Comparison of ENCODE assay signal across 13 cellular contexts in genomic region chr2:97951155-97951670, GRCh38. TPM values are rescaled to one million over a fixed set of nuclear protein-coding genes. Genes with fewer than 3 reads are reported as not detected.
DNase-seq lines count a peak whose midpoint lies in the region; ATAC-seq and TF ChIP-seq lines count a peak whose summit lies in the region.
"Had no signal": no experiment of that assay in that cellular context is flagged by ENCODE, and none has a peak within 500 bp of the region (broad histone marks: within the 10 kb centered on the region; RNA-seq: fewer than 3 reads in every experiment).

No MANE protein-coding gene starts in this region.

- H3K14ac ChIP-seq in IMR-90 (replicated peaks; ENCODE audit: low read depth, low read length): peak overlapping the region; percentile 73

- H3K9me3 Mint-ChIP-seq in activated CD4-positive, alpha-beta T cell treated with anti-CD3 and anti-CD28 coated beads, Interleukin-2, amount 10 ng/mL, durations not matched to agents 24 days and 14 days: no peaks in the 10 kb centered on the region
- peaks cover 5% of the 10 kb centered on the region for H3K9me3 Mint-ChIP-seq in endodermal cell

- peak overlapping the region; percentile 81 for H2AK5ac ChIP-seq in IMR-90 (ENCODE audit: low read depth, low read length)

- no peaks in the 10 kb centered on the region for H3K27me3 Mint-ChIP-seq in activated CD4-positive, alpha-beta T cell treated with anti-CD3 and anti-CD28 coated beads, Interleukin-2, amount 10 ng/mL, durations not matched to agents 24 days and 14 days
- no peaks in the 10 kb centered on the region for H3K27me3 Mint-ChIP-seq in endodermal cell (ENCODE audit: insufficient read depth)
- H3K27me3 Mint-ChIP-seq: type B pancreatic cell had no signal

- DNase-seq in activated CD4-positive, alpha-beta T cell treated with anti-CD3 and anti-CD28 coated beads for 48 hours: peak; percentile 18
- DNase-seq in activated CD4-positive, alpha-beta T cell treated with anti-CD3 and anti-CD28 coated beads, Interleukin-2, amount 10 ng/mL, durations not matched to agents 24 days and 14 days: no peak
- peak; percentile 9 for DNase-seq in IMR-90
- peak; percentile 47 for DNase-seq in endodermal cell
- DNase-seq in NCI-H345 (lab: John Stamatoyannopoulos, UW): no peak
- no peak for DNase-seq in stimulated activated CD4-positive, alpha-beta T cell treated with anti-CD3 and anti-CD28 coated beads, Interleukin-2, amount 100 ng/mL, for 48 hours
- DNase-seq: NCI-H510A treated with DMSO at 0.1 percent for 48 hours, T-helper 1 cell had no signal

- H3K36me3 Mint-ChIP-seq in activated CD4-positive, alpha-beta T cell treated with anti-CD3 and anti-CD28 coated beads, Interleukin-2, amount 10 ng/mL, durations not matched to agents 24 days and 14 days (ENCODE audit: low read depth): peaks cover 6% of the 10 kb centered on the region
- peaks cover 11% of the 10 kb centered on the region for H3K36me3 Mint-ChIP-seq in endodermal cell (ENCODE audit: low read depth)

- peak overlapping the region; percentile 90 for H2BK120ac ChIP-seq in IMR-90 (ENCODE audit: low read depth, low read length)

- H3K4me2 ChIP-seq in IMR-90 (ENCODE audit: low read depth, low read length): peak overlapping the region; percentile 88; the same call in 1 of the 2 replicates
- peak overlapping the region; percentile 8 for H3K4me2 ChIP-seq in skeletal muscle satellite cell (ENCODE audit: low read length)

- ATAC-seq in IMR-90 (ENCODE audit: low read depth) (peak; percentile 12), HG03469 (IDR thresholded peaks at IDR 0.05; ENCODE audit: unreplicated experiment) (no peak)

- peak overlapping the region; percentile 53 for H2AK9ac ChIP-seq in IMR-90 (replicated peaks; ENCODE audit: low read depth, low read length, poor library complexity)

- peak overlapping the region; percentile 82 for H2BK20ac ChIP-seq in IMR-90 (ENCODE audit: low read depth, low read length)

- H2AFZ ChIP-seq in IMR-90 (replicated peaks; ENCODE audit: low read length, poor library complexity): peak overlapping the region; percentile 46
- H2AFZ ChIP-seq: parathyroid adenoma had no signal

- no peak for TF ChIP-seq RAD21 in IMR-90 (IDR thresholded peaks at IDR 0.05; ENCODE audit: low read length)

- H4K5ac ChIP-seq in IMR-90 (ENCODE audit: low read depth, low read length): peak overlapping the region; percentile 88

- WGBS in IMR-90 (ENCODE audit: extremely low coverage in 2 of 2, insufficient read length in 1 of 2), 2 experiments: no CpG with 5 or more reads among the region's 2 CpGs
- WGBS in endodermal cell (ENCODE audit: insufficient coverage in 1 of 2, insufficient read length in 1 of 2), 2 experiments: 88 to 94% methylated on average over 2 of the region's 2 CpGs

- no peak for TF ChIP-seq POLR2A in IMR-90 (IDR thresholded peaks at IDR 0.05; ENCODE audit: low read depth, low read length)

- POLR2A ChIA-PET in IMR-90 (lab: Charles Lee; ENCODE audit: unreplicated experiment): no interaction called here

- intact Hi-C loops in activated CD4-positive, alpha-beta T cell treated with anti-CD3 and anti-CD28 coated beads, Interleukin-2, amount 10 ng/mL, durations not matched to agents 24 days and 14 days (cut with micrococcal nuclease): no loop called here
- intact Hi-C loops in IMR-90 (cut with micrococcal nuclease): loop anchor here (1.0 to 5.0 kb wide), 4 partner anchors 14 to 79 kb away; no protein-coding TSS in a partner anchor

- peak overlapping the region; percentile 88 for H4K91ac ChIP-seq in IMR-90 (ENCODE audit: insufficient read depth, low read depth, low read length)

- H3K36me3 ChIP-seq in IMR-90 (ENCODE audit: control insufficient read depth, insufficient read depth, low read length) (no peaks in the 10 kb centered on the region), endodermal cell (ENCODE audit: control insufficient read depth, insufficient read depth, low read length) (no peaks in the 10 kb centered on the region), skeletal muscle satellite cell (ENCODE audit: insufficient read depth, low read length) (no peaks in the 10 kb centered on the region)
- H3K36me3 ChIP-seq: cardiac muscle cell had no signal

- no peak overlapping the region for H3K27ac Mint-ChIP-seq in activated CD4-positive, alpha-beta T cell treated with anti-CD3 and anti-CD28 coated beads, Interleukin-2, amount 10 ng/mL, durations not matched to agents 24 days and 14 days
- H3K27ac Mint-ChIP-seq in endodermal cell: peak overlapping the region; percentile 23
- H3K27ac Mint-ChIP-seq: type B pancreatic cell had no signal

- H2BK5ac ChIP-seq in IMR-90 (ENCODE audit: low read depth, low read length, poor library complexity, severe bottlenecking): peak overlapping the region; percentile 84

- BruUV-seq in IMR-90 (replicated peaks; lab: Mats Ljungman, UMichigan): no TSS peak

- TF ChIP-seq CTCF in IMR-90 (conservative IDR thresholded peaks at IDR 0.05; ENCODE audit: low read depth, low read length) (no peak), endodermal cell (conservative IDR thresholded peaks at IDR 0.05) (no peak)

- no peak overlapping the region for H3K4me3 Mint-ChIP-seq in activated CD4-positive, alpha-beta T cell treated with anti-CD3 and anti-CD28 coated beads, Interleukin-2, amount 10 ng/mL, durations not matched to agents 24 days and 14 days
- H3K4me3 Mint-ChIP-seq in endodermal cell: no peak overlapping the region
- H3K4me3 Mint-ChIP-seq: type B pancreatic cell had no signal

- H3K56ac ChIP-seq in IMR-90 (ENCODE audit: extremely low read depth, insufficient read depth, low read length): peak overlapping the region; percentile 24; the same call in 1 of the 2 replicates

- peaks cover 11% of the 10 kb centered on the region for H4K20me1 ChIP-seq in IMR-90 (ENCODE audit: insufficient read depth, low read length)

- H3K9ac ChIP-seq in IMR-90 (ENCODE audit: low read depth, low read length) (no peak overlapping the region), endodermal cell (ENCODE audit: extremely low read depth, low read length, poor library complexity, severe bottlenecking) (no peak overlapping the region), skeletal muscle satellite cell (ENCODE audit: low read depth, low read length) (no peak overlapping the region)
- H3K9ac ChIP-seq: parathyroid adenoma had no signal

- CTCF ChIA-PET in IMR-90 (lab: Yijun Ruan, JAX): interaction anchor here (0.7 kb wide), 1 partner anchor 16 kb away, joined by 3 read pairs; no protein-coding TSS in a partner anchor

- peak overlapping the region; percentile 89 for H3K23ac ChIP-seq in IMR-90 (ENCODE audit: low read depth, low read length)

- H3K27ac ChIP-seq in IMR-90 (ENCODE audit: insufficient read depth, low read length) (peak overlapping the region; percentile 30), endodermal cell (ENCODE audit: low read depth, low read length) (no peak overlapping the region)
- H3K27ac ChIP-seq: cardiac muscle cell, parathyroid adenoma had no signal

- peaks cover 13% of the 10 kb centered on the region for H3K4me1 Mint-ChIP-seq in activated CD4-positive, alpha-beta T cell treated with anti-CD3 and anti-CD28 coated beads, Interleukin-2, amount 10 ng/mL, durations not matched to agents 24 days and 14 days
- peaks cover 25% of the 10 kb centered on the region for H3K4me1 Mint-ChIP-seq in endodermal cell

- H3K9me3 ChIP-seq in IMR-90 (ENCODE audit: control insufficient read depth, insufficient read depth, low read length) (no peaks in the 10 kb centered on the region), endodermal cell (ENCODE audit: control insufficient read depth, low read length) (no peaks in the 10 kb centered on the region), skeletal muscle satellite cell (replicated peaks; ENCODE audit: low read length) (no peaks in the 10 kb centered on the region)

- peak overlapping the region; percentile 39 to 74 for H4K8ac ChIP-seq in IMR-90 (ENCODE audit: low read depth in 2 of 2, low read length in 2 of 2)

- H3K4me3 ChIP-seq in IMR-90 (ENCODE audit: insufficient read depth, low read depth, low read length): no peak overlapping the region
- H3K4me3 ChIP-seq in endodermal cell (ENCODE audit: low read length): no peak overlapping the region
- no peak overlapping the region for H3K4me3 ChIP-seq in skeletal muscle satellite cell (ENCODE audit: low read length)
- H3K4me3 ChIP-seq: cardiac muscle cell had no signal

- H3K9me1 ChIP-seq in IMR-90 (ENCODE audit: insufficient read depth, low read length): peaks cover 9% of the 10 kb centered on the region

- peak overlapping the region; percentile 91 for H3K4ac ChIP-seq in IMR-90 (ENCODE audit: low read depth, low read length)

- dilution Hi-C loops in IMR-90 (cut with HindIII; ENCODE audit: low sequenced_read_pairs, unreplicated experiment): no loop called here

- peak overlapping the region; percentile 71; the same call in 1 of the 3 replicates for H2BK15ac ChIP-seq in IMR-90 (ENCODE audit: low read depth, low read length)

- peak overlapping the region; percentile 35 for H3K18ac ChIP-seq in IMR-90 (ENCODE audit: low read depth, low read length)

- H3K79me1 ChIP-seq in IMR-90 (ENCODE audit: low read depth in 1 of 2, low read length in 2 of 2): peaks cover 14 to 41% of the 10 kb centered on the region in 2 experiments

- in situ Hi-C loops in IMR-90 (cut with MboI; ENCODE audit: low sequenced_read_pairs): no loop called here

- H3K4me1 ChIP-seq in IMR-90 (ENCODE audit: control insufficient read depth, insufficient read depth, low read length) (peaks cover 9% of the 10 kb centered on the region), endodermal cell (ENCODE audit: control insufficient read depth, insufficient read depth, low read length) (peaks cover 3% of the 10 kb centered on the region), skeletal muscle satellite cell (ENCODE audit: control insufficient read depth, insufficient read depth, low read length) (peaks cover 21% of the 10 kb centered on the region)

- H3K27me3 ChIP-seq in IMR-90 (ENCODE audit: control insufficient read depth, insufficient read depth, low read length): no peaks in the 10 kb centered on the region
- H3K27me3 ChIP-seq in endodermal cell (ENCODE audit: control insufficient read depth, insufficient read depth, low read length, poor library complexity, severe bottlenecking): no peaks in the 10 kb centered on the region
- H3K27me3 ChIP-seq in skeletal muscle satellite cell (ENCODE audit: control insufficient read depth, insufficient read depth, low read length): no peaks in the 10 kb centered on the region
- H3K27me3 ChIP-seq: cardiac muscle cell had no signal

TF ChIP-seq in IMR-90, 13 proteins besides CTCF, POLR2A, EP300 and RAD21:
- no peak for TF ChIP-seq BHLHE40 (IDR thresholded peaks at IDR 0.05; ENCODE audit: low read depth, low read length)

RNA-seq across cellular contexts. Expression of gene TMEM131, which starts 44.5 kb away (rescaled TPM):
- 41.7 and 44.1 TPM in 2 replicates for total RNA-seq in activated CD4-positive, alpha-beta T cell treated with anti-CD3 and anti-CD28 coated beads, Interleukin-2, amount 10 ng/mL, durations not matched to agents 24 days and 14 days
- total RNA-seq in IMR-90 (2012; rRNA removed): 13.3 and 18.9 TPM in 2 replicates
- 14.0 TPM in 2 replicates for polyA plus RNA-seq in IMR-90 (2012; rRNA removed)
- 3.5 and 6.7 TPM in 2 replicates for polyA plus RNA-seq in IMR-90 (2012; cell fraction: cytosol; rRNA removed)
- polyA plus RNA-seq in IMR-90 (2012; cell fraction: nucleus; rRNA removed; ENCODE audit: low replicate concordance): 16.5 and 40.8 TPM in 2 replicates
- 10 to 100 TPM; 39.0 to 43.0 TPM for total RNA-seq in endodermal cell
- polyA plus RNA-seq in endodermal cell (2013, experiment 1 of 2): 30.6 TPM
- polyA plus RNA-seq in endodermal cell (2013, experiment 2 of 2): 28.4 TPM
- 24.7 and 33.5 TPM in 2 replicates for total RNA-seq in skeletal muscle satellite cell (2012; rRNA removed)

Comparison
In these comparisons a context has a peak if more than half of its experiments do, and no peak if none do; other contexts are left out.
1. DNase-seq: peak in activated CD4-positive, alpha-beta T cell treated with anti-CD3 and anti-CD28 coated beads for 48 hours (single experiment), IMR-90 (single experiment) and endodermal cell (single experiment); none in activated CD4-positive, alpha-beta T cell treated with anti-CD3 and anti-CD28 coated beads, Interleukin-2, amount 10 ng/mL, durations not matched to agents 24 days and 14 days (single experiment), NCI-H345 (single experiment) and stimulated activated CD4-positive, alpha-beta T cell treated with anti-CD3 and anti-CD28 coated beads, Interleukin-2, amount 100 ng/mL, for 48 hours (0 of 2).